Comparison of ENCODE assay signal across 11 cellular contexts in genomic region chr4:2487632-2488031, GRCh38. TPM values are rescaled to one million over a fixed set of nuclear protein-coding genes. Genes with fewer than 3 reads are reported as not detected.
A peak's percentile ranks its signal among the peaks of the same experiment; 100 is the strongest.
DNase-seq lines count a peak whose midpoint lies in the region; ATAC-seq and TF ChIP-seq lines count a peak whose summit lies in the region.
"Had no signal": no experiment of that assay in that cellular context is flagged by ENCODE, and none has a peak within 500 bp of the region (broad histone marks: within the 10 kb centered on the region; RNA-seq: fewer than 3 reads in every experiment).

No MANE protein-coding gene starts in this region.

- ATAC-seq in GM18520 (IDR thresholded peaks at IDR 0.05; ENCODE audit: unreplicated experiment) (peak; percentile 56), GM21447 (IDR thresholded peaks at IDR 0.05; ENCODE audit: unreplicated experiment) (peak; percentile 49), HG03457 (IDR thresholded peaks at IDR 0.05; ENCODE audit: unreplicated experiment) (peak; percentile 51), memory B cell (ENCODE audit: low read depth) (peak; percentile 32)

- CTCF ChIA-PET in Caco-2 (lab: Charles Lee), result no interaction called here

- H3K4me3 Mint-ChIP-seq in memory B cell (peak overlapping the region; percentile 37), Caco-2 (ENCODE audit: unreplicated experiment) (no peak overlapping the region)

- H3K27me3 Mint-ChIP-seq in memory B cell (no peaks in the 10 kb centered on the region), Caco-2 (ENCODE audit: insufficient read depth, unreplicated experiment) (no peaks in the 10 kb centered on the region)
- H3K27me3 Mint-ChIP-seq: progenitor cell of endocrine pancreas had no signal

- H3K36me3 ChIP-seq in Caco-2 (ENCODE audit: control insufficient read depth, insufficient read depth, low read length), result no peaks in the 10 kb centered on the region; the same call in 1 of the 2 replicates

- no peaks in the 10 kb centered on the region for H3K9me3 Mint-ChIP-seq in memory B cell
- H3K9me3 Mint-ChIP-seq in Caco-2 (ENCODE audit: unreplicated experiment), result no peaks in the 10 kb centered on the region

- no peaks in the 10 kb centered on the region for H3K9me3 ChIP-seq in Caco-2

- no peak overlapping the region for H3K4me3 ChIP-seq in Caco-2 (ENCODE audit: low read depth, low read length)

- no peaks in the 10 kb centered on the region for H3K27me3 ChIP-seq in Caco-2 (replicated peaks; ENCODE audit: control insufficient read depth, insufficient read depth, low read length)

- no TSS peak for BruUV-seq in Caco-2 (replicated peaks; lab: Mats Ljungman, UMichigan)

- POLR2A ChIA-PET in Caco-2 (lab: Charles Lee), result no interaction called here

- no peak for DNase-seq in memory B cell (ENCODE audit: low spot score in 2 of 2)
- DNase-seq in hippocampal formation (lab: John Stamatoyannopoulos, UW), result no peak
- DNase-seq in dedifferentiated amniotic fluid mesenchymal stem cell (ENCODE audit: extremely low spot score), result no peak
- DNase-seq in kidney glomerular epithelial cell (lab: John Stamatoyannopoulos, UW), result no peak
- DNase-seq in Caco-2, result no peak
- DNase-seq: NCI-H1417 treated with DMSO at 0.1 percent for 48 hours, Right ventricle myocardium superior had no signal

- no peak for TF ChIP-seq CTCF in Caco-2 (IDR thresholded peaks at IDR 0.05; ENCODE audit: insufficient read depth in 1 of 2, low read depth in 1 of 2, low read length in 1 of 2, severe bottlenecking in 1 of 2, unreplicated experiment in 1 of 2)

- H3K4me1 Mint-ChIP-seq in memory B cell (peaks cover 55% of the 10 kb centered on the region), Caco-2 (ENCODE audit: low read depth, unreplicated experiment) (peaks cover 21% of the 10 kb centered on the region)

- intact Hi-C loops in Caco-2 (cut with micrococcal nuclease; ENCODE audit: unreplicated experiment), result no loop called here

- H3K27ac Mint-ChIP-seq in memory B cell (peak overlapping the region; percentile 68), Caco-2 (ENCODE audit: unreplicated experiment) (no peak overlapping the region)
- H3K27ac Mint-ChIP-seq: progenitor cell of endocrine pancreas had no signal

- H3K36me3 Mint-ChIP-seq in memory B cell, result peaks cover 11% of the 10 kb centered on the region
- H3K36me3 Mint-ChIP-seq in Caco-2 (ENCODE audit: insufficient read depth, unreplicated experiment), result peaks cover 54% of the 10 kb centered on the region

- no peaks in the 10 kb centered on the region for H3K4me1 ChIP-seq in Caco-2

RNA-seq across cellular contexts. Expression of gene RNF4, which starts 18.7 kb away (rescaled TPM):
- 69.0 and 75.4 TPM in 2 replicates for total RNA-seq in Caco-2 (2022)

RNA-seq across cellular contexts. Expression of gene FAM193A, which starts 48.8 kb away (rescaled TPM):
- 28.7 and 31.2 TPM in 2 replicates for total RNA-seq in Caco-2 (2022)
